ENCODE assay signal across 26 cellular contexts in the genomic region with DNA sequence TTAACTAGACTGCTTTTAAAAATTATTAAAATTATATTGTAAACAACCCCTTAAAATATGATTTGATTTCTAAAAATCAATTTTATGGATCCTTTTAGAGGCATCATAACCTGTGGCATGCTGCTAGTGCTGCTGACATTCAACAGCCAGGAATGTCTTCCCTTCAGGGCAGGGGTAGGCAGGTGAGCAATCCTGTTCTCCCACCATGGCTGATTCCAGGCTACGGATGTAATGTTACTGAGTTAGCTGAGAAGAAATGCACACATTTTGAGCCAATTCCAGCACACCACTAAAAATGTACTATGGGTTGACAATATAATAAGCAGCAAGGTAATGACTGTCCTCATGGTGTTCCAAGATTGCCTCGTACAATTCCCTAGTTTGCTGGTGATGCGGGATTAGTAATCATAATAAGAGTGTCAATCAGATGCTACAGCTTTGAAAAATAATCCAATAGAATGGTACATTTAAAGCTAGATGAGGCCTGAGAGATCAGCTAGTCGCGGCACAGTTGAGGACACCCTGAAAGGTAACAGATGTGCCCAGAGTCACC.
DNase-seq lines count a peak whose midpoint lies in the region; ATAC-seq, FAIRE-seq and TF ChIP-seq lines count a peak whose summit lies in the region.
"Had no signal": no experiment of that assay in that cellular context is flagged by ENCODE, and none has a peak within 500 bp of the region (broad histone marks: within the 10 kb centered on the region; RNA-seq: fewer than 3 reads in every experiment).

No MANE protein-coding gene starts in this region.

- intact Hi-C loops in PC-3 (cut with micrococcal nuclease): loop anchor here (5.0 kb wide), 1 partner anchor 152 kb away; no protein-coding TSS in a partner anchor

- H3K36me3 ChIP-seq in PC-3 (ENCODE audit: low read depth, low read length) (no peaks in the 10 kb centered on the region), smooth muscle cell (ENCODE audit: low read depth) (no peaks in the 10 kb centered on the region), H7 (replicated peaks; ENCODE audit: control insufficient read depth, insufficient read depth, low read length) (no peaks in the 10 kb centered on the region)
- H3K36me3 ChIP-seq: BE2C had no signal

- 88% methylated on average over 5 of the region's 5 CpGs for WGBS in smooth muscle cell (ENCODE audit: low lambda C conversion rate)

- BruUV-seq in PC-3 (replicated peaks; lab: Mats Ljungman, UMichigan): no TSS peak

- H3K27ac ChIP-seq in PC-3 (ENCODE audit: low read length): no peak overlapping the region
- H3K27ac ChIP-seq in foreskin keratinocyte: no peak overlapping the region
- H3K27ac ChIP-seq in smooth muscle cell (ENCODE audit: low read depth): peak overlapping the region; percentile 46
- H3K27ac ChIP-seq: PC-9 had no signal

- no peak overlapping the region for H3K9ac ChIP-seq in PC-3 (ENCODE audit: low read length)
- no peak overlapping the region for H3K9ac ChIP-seq in smooth muscle cell (ENCODE audit: low read depth)

- H2AFZ ChIP-seq in PC-3 (ENCODE audit: low read length): peak overlapping the region; percentile 16; the same call in 1 of the 2 replicates
- H2AFZ ChIP-seq in smooth muscle cell (ENCODE audit: low read depth): no peak overlapping the region
- H2AFZ ChIP-seq: PC-9 had no signal

- ATAC-seq in PC-3 (no peak), foreskin keratinocyte (peak; percentile 59), GM21423 (IDR thresholded peaks at IDR 0.05; ENCODE audit: unreplicated experiment) (no peak)

- no peaks in the 10 kb centered on the region for H3K9me2 ChIP-seq in PC-3 (replicated peaks; ENCODE audit: low read length)

- CTCF ChIA-PET in PC-3 (lab: Charles Lee): no interaction called here

- H3K4me1 ChIP-seq in PC-3 (ENCODE audit: insufficient read depth, low read length) (peaks cover 6% of the 10 kb centered on the region), foreskin keratinocyte (peaks cover 26% of the 10 kb centered on the region), smooth muscle cell (ENCODE audit: low read depth) (peaks cover 14% of the 10 kb centered on the region)
- H3K4me1 ChIP-seq: BE2C had no signal

- POLR2A ChIA-PET in PC-3 (lab: Charles Lee; ENCODE audit: unreplicated experiment): no interaction called here

- H3F3A ChIP-seq in PC-3 (ENCODE audit: low read length, unreplicated experiment): no peaks in the 10 kb centered on the region
- peaks cover 6% of the 10 kb centered on the region for H3F3A ChIP-seq in smooth muscle cell (ENCODE audit: low read depth)

- TF ChIP-seq CTCF in D721Med (IDR thresholded peaks at IDR 0.05; ENCODE audit: insufficient read depth, missing control alignments): no peak
- TF ChIP-seq CTCF in PC-3 (conservative IDR thresholded peaks at IDR 0.05; ENCODE audit: low read depth, low read length): no peak
- no peak for TF ChIP-seq CTCF in foreskin keratinocyte (conservative IDR thresholded peaks at IDR 0.05)
- no peak for TF ChIP-seq CTCF in smooth muscle cell (IDR thresholded peaks at IDR 0.05; ENCODE audit: borderline replicate concordance, insufficient read depth, poor library complexity, severe bottlenecking)

- H3K79me2 ChIP-seq in PC-3 (ENCODE audit: low read length) (no peaks in the 10 kb centered on the region), smooth muscle cell (ENCODE audit: low read depth) (no peaks in the 10 kb centered on the region)

- no peaks in the 10 kb centered on the region for H4K20me1 ChIP-seq in PC-3 (ENCODE audit: low read length)
- H4K20me1 ChIP-seq in smooth muscle cell (ENCODE audit: low read depth): no peaks in the 10 kb centered on the region

- H3K4me2 ChIP-seq in PC-3 (ENCODE audit: low read length): no peak overlapping the region
- H3K4me2 ChIP-seq in smooth muscle cell: no peak overlapping the region
- H3K4me2 ChIP-seq: PC-9 had no signal

- no peaks in the 10 kb centered on the region for H3K27me3 ChIP-seq in PC-3 (ENCODE audit: low read length)
- no peaks in the 10 kb centered on the region for H3K27me3 ChIP-seq in foreskin keratinocyte
- H3K27me3 ChIP-seq in smooth muscle cell (ENCODE audit: low read depth): no peaks in the 10 kb centered on the region
- no peaks in the 10 kb centered on the region for H3K27me3 ChIP-seq in H7 (ENCODE audit: control insufficient read depth, insufficient read depth, low read length)
- H3K27me3 ChIP-seq: BE2C had no signal

- H3K4me3 ChIP-seq in PC-3 (ENCODE audit: low read length) (no peak overlapping the region), smooth muscle cell (no peak overlapping the region), H7 (ENCODE audit: insufficient read depth, low read depth, low read length) (no peak overlapping the region)
- H3K4me3 ChIP-seq: PC-9 had no signal

- DNase-seq in D721Med (ENCODE audit: insufficient read length, low spot score) (no peak), PC-3 (peak; percentile 30), foreskin keratinocyte (peak in 1 of 2 donors; percentile 75), smooth muscle cell (lab: John Stamatoyannopoulos, UW; ENCODE audit: unreplicated experiment) (no peak), GM03348 (ENCODE audit: low spot score) (no peak), H7 (no peak)
- DNase-seq: 8988T; ACHN; BE2C; CD8-positive, alpha-beta memory T cell; DMS79 treated with DMSO at 0.1 percent for 48 hours; GF-D8; GOT3; HCEC 1CT; KG1; NCI-H1048; NCI-H1417; NCI-H1694; NCI-H2029 treated with DMSO at 0.1 percent for 48 hours; NCI-H510A treated with DMSO at 0.1 percent for 48 hours; NK-92 treated with Interleukin-12 subunit alpha and Interleukin-12 subunit beta, amount 100 ng/mL, for 24 hours; SHP77 treated with DMSO at 0.1 percent for 48 hours; SW 1271 had no signal

- H3K9me3 ChIP-seq in PC-3 (ENCODE audit: low read length) (no peaks in the 10 kb centered on the region), smooth muscle cell (replicated peaks; ENCODE audit: low read depth) (no peaks in the 10 kb centered on the region)
- H3K9me3 ChIP-seq: BE2C had no signal

- FAIRE-seq in D721Med (lab: Jason Lieb, UNC): peak; percentile 74
- FAIRE-seq: GM12892 had no signal
